Comparison of ENCODE assay signal across 33 cellular contexts in the genomic region with DNA sequence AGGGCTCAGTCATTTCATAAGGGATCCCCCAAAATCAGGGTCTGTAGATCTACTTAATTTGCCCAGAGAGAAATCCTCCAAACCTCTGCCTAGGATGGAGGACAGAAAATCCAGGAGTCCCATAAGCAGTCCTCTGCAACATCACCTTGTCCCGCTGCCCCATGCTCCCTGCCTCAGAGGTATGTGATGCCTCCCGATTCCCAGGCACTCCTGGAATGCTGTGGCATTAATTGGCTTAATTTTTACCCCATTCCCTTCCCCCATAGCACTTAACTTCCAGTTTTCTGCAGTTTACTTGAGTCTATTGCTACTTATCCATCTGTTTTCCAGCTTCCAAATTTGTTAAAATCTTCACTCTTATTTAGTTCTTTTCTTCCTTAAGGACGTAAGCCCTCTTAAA.
"Had no signal": no experiment of that assay in that cellular context is flagged by ENCODE, and none has a peak within 500 bp of the region (broad histone marks: within the 10 kb centered on the region; RNA-seq: fewer than 3 reads in every experiment).

No MANE protein-coding gene starts in this region.

- H3K4me3 Mint-ChIP-seq: activated CD4-positive, alpha-beta memory T cell treated with anti-CD3 and anti-CD28 coated beads, Interleukin-2, amount 10 ng/mL, durations not matched to agents 7 days and 5 days; activated CD8-positive, alpha-beta memory T cell treated with anti-CD3 and anti-CD28 coated beads, Interleukin-2, amount 10 ng/mL, durations not matched to agents 7 days and 5 days; activated naive CD4-positive, alpha-beta T cell treated with anti-CD3 and anti-CD28 coated beads, Interleukin-2, amount 10 ng/mL, durations not matched to agents 7 days and 5 days; activated naive CD8-positive, alpha-beta T cell; activated naive CD8-positive, alpha-beta T cell treated with anti-CD3 and anti-CD28 coated beads, Interleukin-2, amount 50 U/mL, for 24 hours; brain had no signal

- H3K9me3 Mint-ChIP-seq: activated CD4-positive, alpha-beta memory T cell treated with anti-CD3 and anti-CD28 coated beads, Interleukin-2, amount 10 ng/mL, durations not matched to agents 7 days and 5 days; activated naive CD4-positive, alpha-beta T cell treated with anti-CD3 and anti-CD28 coated beads, Interleukin-2, amount 10 ng/mL, durations not matched to agents 7 days and 5 days; activated naive CD8-positive, alpha-beta T cell treated with anti-CD3 and anti-CD28 coated beads, Interleukin-2, amount 50 U/mL, for 24 hours had no signal

- ATAC-seq: activated CD8-positive, alpha-beta memory T cell treated with anti-CD3 and anti-CD28 coated beads, Interleukin-2, amount 10 ng/mL, durations not matched to agents 7 days and 5 days; activated naive CD8-positive, alpha-beta T cell treated with anti-CD3 and anti-CD28 coated beads, Interleukin-2, amount 50 U/mL, for 24 hours; PC-3 had no signal

- H3K27ac Mint-ChIP-seq: activated CD4-positive, alpha-beta memory T cell treated with anti-CD3 and anti-CD28 coated beads, Interleukin-2, amount 10 ng/mL, durations not matched to agents 7 days and 5 days; activated CD8-positive, alpha-beta memory T cell treated with anti-CD3 and anti-CD28 coated beads, Interleukin-2, amount 10 ng/mL, durations not matched to agents 7 days and 5 days; activated naive CD4-positive, alpha-beta T cell treated with anti-CD3 and anti-CD28 coated beads, Interleukin-2, amount 10 ng/mL, durations not matched to agents 7 days and 5 days; activated naive CD8-positive, alpha-beta T cell; activated naive CD8-positive, alpha-beta T cell treated with anti-CD3 and anti-CD28 coated beads, Interleukin-2, amount 50 U/mL, for 24 hours; brain had no signal

- DNase-seq: activated CD4-positive, alpha-beta memory T cell treated with anti-CD3 and anti-CD28 coated beads, Interleukin-2, amount 10 ng/mL, durations not matched to agents 7 days and 5 days; activated CD4-positive, alpha-beta T cell treated with anti-CD3 and anti-CD28 coated beads for 1 hour; activated CD4-positive, alpha-beta T cell treated with anti-CD3 and anti-CD28 coated beads for 48 hours; activated CD4-positive, CD25-positive, alpha-beta regulatory T cell; activated CD8-positive, alpha-beta memory T cell treated with anti-CD3 and anti-CD28 coated beads for 24 hours; activated CD8-positive, alpha-beta memory T cell treated with anti-CD3 and anti-CD28 coated beads, Interleukin-2, amount 10 ng/mL, durations not matched to agents 7 days and 5 days; activated CD8-positive, alpha-beta memory T cell treated with anti-CD3 and anti-CD28 coated beads, Interleukin-2, amount 50 U/mL, for 48 hours; activated effector memory CD4-positive, alpha-beta T cell treated with Interleukin-2 at 50 U/mL for 16 hours; activated naive CD4-positive, alpha-beta T cell treated with anti-CD3 and anti-CD28 coated beads, Interleukin-2, amount 10 ng/mL, durations not matched to agents 7 days and 5 days; activated naive CD8-positive, alpha-beta T cell treated with anti-CD3 and anti-CD28 coated beads, Interleukin-2, amount 50 U/mL, for 24 hours; activated T-cell treated with anti-CD3 and anti-CD28 coated beads, Interleukin-2, amount 50 U/mL, for 48 hours; anterior cingulate cortex; central memory CD4-positive, alpha-beta T cell; NCI-H1092 treated with DMSO at 0.1 percent for 48 hours; NCI-H1417; NCI-H146; NCI-H187; NCI-H2029 treated with DMSO at 0.1 percent for 48 hours; NCI-H2107; NCI-H2171; NCI-H510A; NCI-H526; NCI-H748 treated with DMSO at 0.1 percent for 48 hours; NK-92 treated with Interleukin-12 subunit alpha and Interleukin-12 subunit beta, amount 100 ng/mL, for 24 hours; PC-3; Peyer's patch; RPMI8226; SW 1271; T-helper 1 cell; T-helper 2 cell; T-helper 9 cell had no signal

- H3K4me1 Mint-ChIP-seq: activated CD4-positive, alpha-beta memory T cell treated with anti-CD3 and anti-CD28 coated beads, Interleukin-2, amount 10 ng/mL, durations not matched to agents 7 days and 5 days; activated CD8-positive, alpha-beta memory T cell treated with anti-CD3 and anti-CD28 coated beads, Interleukin-2, amount 10 ng/mL, durations not matched to agents 7 days and 5 days; activated naive CD4-positive, alpha-beta T cell treated with anti-CD3 and anti-CD28 coated beads, Interleukin-2, amount 10 ng/mL, durations not matched to agents 7 days and 5 days; activated naive CD8-positive, alpha-beta T cell treated with anti-CD3 and anti-CD28 coated beads, Interleukin-2, amount 50 U/mL, for 24 hours had no signal

- H3K36me3 Mint-ChIP-seq: activated CD8-positive, alpha-beta memory T cell treated with anti-CD3 and anti-CD28 coated beads, Interleukin-2, amount 10 ng/mL, durations not matched to agents 7 days and 5 days; activated naive CD4-positive, alpha-beta T cell treated with anti-CD3 and anti-CD28 coated beads, Interleukin-2, amount 10 ng/mL, durations not matched to agents 7 days and 5 days; activated naive CD8-positive, alpha-beta T cell; brain had no signal
